1 cellular context compared by ENCODE assay signal in the genomic region with DNA sequence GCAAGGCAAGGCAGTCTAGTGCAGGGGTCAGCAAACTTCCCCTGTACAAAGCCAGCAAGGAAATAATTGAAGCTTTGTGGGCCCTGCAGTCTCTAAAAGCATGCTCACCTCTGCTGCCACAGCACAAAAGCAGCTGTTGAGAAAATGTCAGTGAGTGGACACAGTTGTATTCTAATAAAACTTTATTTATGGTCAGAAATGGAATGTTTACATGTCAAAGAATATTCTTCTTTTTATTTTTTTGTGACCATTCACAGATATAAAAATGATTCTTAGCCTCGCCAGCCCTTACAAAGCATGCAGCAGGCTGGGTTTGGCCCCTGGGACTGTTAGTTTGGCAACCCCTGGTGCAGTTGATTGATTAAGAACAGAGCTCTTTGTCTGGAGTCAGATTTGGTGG.
TF ChIP-seq lines count a peak whose summit lies in the region.

No MANE protein-coding gene starts in this region.

TF ChIP-seq in GM12878, 131 proteins besides CTCF, POLR2A, EP300 and RAD21 (continued from another document):
- TF ChIP-seq, protein P1, sequence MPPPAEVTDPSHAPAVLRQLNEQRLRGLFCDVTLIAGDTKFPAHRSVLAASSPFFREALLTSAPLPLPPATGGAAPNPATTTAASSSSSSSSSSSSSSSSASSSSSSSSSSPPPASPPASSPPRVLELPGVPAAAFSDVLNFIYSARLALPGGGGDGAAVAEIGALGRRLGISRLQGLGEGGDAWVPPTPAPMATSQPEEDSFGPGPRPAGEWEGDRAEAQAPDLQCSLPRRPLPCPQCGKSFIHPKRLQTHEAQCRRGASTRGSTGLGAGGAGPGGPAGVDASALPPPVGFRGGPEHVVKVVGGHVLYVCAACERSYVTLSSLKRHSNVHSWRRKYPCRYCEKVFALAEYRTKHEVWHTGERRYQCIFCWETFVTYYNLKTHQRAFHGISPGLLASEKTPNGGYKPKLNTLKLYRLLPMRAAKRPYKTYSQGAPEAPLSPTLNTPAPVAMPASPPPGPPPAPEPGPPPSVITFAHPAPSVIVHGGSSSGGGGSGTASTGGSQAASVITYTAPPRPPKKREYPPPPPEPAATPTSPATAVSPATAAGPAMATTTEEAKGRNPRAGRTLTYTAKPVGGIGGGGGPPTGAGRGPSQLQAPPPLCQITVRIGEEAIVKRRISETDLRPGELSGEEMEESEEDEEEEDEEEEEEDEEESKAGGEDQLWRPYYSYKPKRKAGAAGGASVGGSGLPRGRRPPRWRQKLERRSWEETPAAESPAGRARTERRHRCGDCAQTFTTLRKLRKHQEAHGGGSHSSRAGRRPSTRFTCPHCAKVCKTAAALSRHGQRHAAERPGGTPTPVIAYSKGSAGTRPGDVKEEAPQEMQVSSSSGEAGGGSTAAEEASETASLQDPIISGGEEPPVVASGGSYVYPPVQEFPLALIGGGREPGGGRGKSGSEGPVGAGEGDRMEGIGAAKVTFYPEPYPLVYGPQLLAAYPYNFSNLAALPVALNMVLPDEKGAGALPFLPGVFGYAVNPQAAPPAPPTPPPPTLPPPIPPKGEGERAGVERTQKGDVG (CRISPR knock-in tag; IDR thresholded peaks at IDR 0.05), result no peak
